Comparison of ENCODE assay signal across 20 cellular contexts in the genomic region with DNA sequence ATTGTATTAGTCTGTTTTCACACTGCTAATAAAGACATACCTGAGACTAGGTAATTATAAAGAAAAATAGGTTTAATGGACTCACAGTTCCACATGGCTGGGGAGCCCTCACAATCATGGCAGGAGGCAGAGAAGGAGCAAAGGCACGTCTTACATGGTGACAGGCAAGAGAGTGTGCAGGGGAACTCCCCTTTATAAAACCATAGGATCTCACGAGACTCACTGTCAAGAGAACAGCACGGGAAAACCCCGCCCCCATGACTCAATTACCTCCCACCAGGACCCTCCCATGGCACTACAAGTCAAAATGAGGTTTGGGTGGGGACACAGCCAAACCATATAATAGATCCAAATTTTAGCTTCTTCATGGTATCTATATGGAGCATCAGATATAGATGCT.
DNase-seq lines count a peak whose midpoint lies in the region; ATAC-seq, FAIRE-seq and TF ChIP-seq lines count a peak whose summit lies in the region.
"Had no signal": no experiment of that assay in that cellular context is flagged by ENCODE, and none has a peak within 500 bp of the region (broad histone marks: within the 10 kb centered on the region; RNA-seq: fewer than 3 reads in every experiment).

No MANE protein-coding gene starts in this region.

- H3K9me3 Mint-ChIP-seq in H9 (no peaks in the 10 kb centered on the region), nephron (no peaks in the 10 kb centered on the region), type B pancreatic cell (peaks cover 5% of the 10 kb centered on the region)
- H3K9me3 Mint-ChIP-seq: CD4-positive, CD25-positive, alpha-beta regulatory T cell; CD8-positive, alpha-beta memory T cell; HFFc6 had no signal

- H3T11ph ChIP-seq in H9 (ENCODE audit: low read length): no peak overlapping the region

- no peak overlapping the region for H4K5ac ChIP-seq in H9 (ENCODE audit: insufficient read length, low read depth, low read length)

- H3K14ac ChIP-seq in H9 (ENCODE audit: insufficient read depth, low read length): no peak overlapping the region

- no peak overlapping the region for H3K4me3 ChIP-seq in K562
- H3K4me3 ChIP-seq in upper lobe of left lung: no peak overlapping the region
- H3K4me3 ChIP-seq: GM23248 had no signal

- H2BK15ac ChIP-seq in H9 (ENCODE audit: low read depth, low read length): no peak overlapping the region

- H4K20me1 ChIP-seq in H9 (ENCODE audit: control insufficient read depth, insufficient read depth, insufficient read length) (no peaks in the 10 kb centered on the region), K562 (replicated peaks; ENCODE audit: control insufficient read depth, insufficient read depth, low read length) (no peaks in the 10 kb centered on the region)

- POLR2A ChIA-PET in K562 (lab: Yijun Ruan, JAX): no interaction called here

- no peak overlapping the region for H4K91ac ChIP-seq in H9 (ENCODE audit: insufficient read length, low read depth, low read length)

- no peak overlapping the region for H4K8ac ChIP-seq in H9 (replicated peaks; ENCODE audit: insufficient read length, low read depth, low read length)

- H2BK20ac ChIP-seq in H9 (ENCODE audit: low read depth, low read length, poor library complexity, severe bottlenecking): no peak overlapping the region

- ATAC-seq in K562: no peak
- ATAC-seq in upper lobe of left lung (ENCODE audit: low FRiP score in 2 of 2): no peak

- H3K79me2 ChIP-seq in H9 (ENCODE audit: insufficient read depth, low read length) (no peaks in the 10 kb centered on the region), K562 (ENCODE audit: control insufficient read depth, insufficient read depth, low read length) (no peaks in the 10 kb centered on the region)

- H3K27ac Mint-ChIP-seq in H9 (peak overlapping the region in 2 of 3 experiments; percentile 18 to 42; a peak in 2 of 7 replicates), nephron (peak overlapping the region; percentile 64 to 83 (median 80)), type B pancreatic cell (peak overlapping the region; percentile 92)
- H3K27ac Mint-ChIP-seq: CD4-positive, CD25-positive, alpha-beta regulatory T cell; CD8-positive, alpha-beta memory T cell; HFFc6 had no signal

- no peaks in the 10 kb centered on the region for H3K36me3 ChIP-seq in K562 (ENCODE audit: control insufficient read depth, insufficient read depth, low read length)
- peaks cover 18 to 53% (median 26%) of the 10 kb centered on the region in 4 donors for H3K36me3 ChIP-seq in upper lobe of left lung
- H3K36me3 ChIP-seq: BE2C had no signal

- no peaks in the 10 kb centered on the region for H3K4me1 ChIP-seq in H9 (ENCODE audit: insufficient read depth, low read length)
- H3K4me1 ChIP-seq in K562 (replicated peaks in 1 of 2; ENCODE audit: control insufficient read depth in 2 of 2, insufficient read depth in 2 of 2, low read length in 2 of 2): peaks cover 0 to 14% of the 10 kb centered on the region in 2 experiments; a peak in 3 of 5 replicates
- no peaks in the 10 kb centered on the region for H3K4me1 ChIP-seq in upper lobe of left lung
- H3K4me1 ChIP-seq: BE2C had no signal

- TF ChIP-seq RAD21 in K562 (CRISPR knock-in tag; conservative IDR thresholded peaks at IDR 0.05 in 1 of 2, IDR thresholded peaks at IDR 0.05 in 1 of 2): no peak

- TF ChIP-seq CTCF in H9 (conservative IDR thresholded peaks at IDR 0.05) (no peak), K562 (IDR thresholded peaks at IDR 0.05 in 2 of 3, conservative IDR thresholded peaks at IDR 0.05 in 1 of 3; ENCODE audit: insufficient read depth in 2 of 3, low read depth in 1 of 3, low read length in 3 of 3) (no peak), nephron (IDR thresholded peaks at IDR 0.05; ENCODE audit: unreplicated experiment in 3 of 3) (no peak), type B pancreatic cell (conservative IDR thresholded peaks at IDR 0.05) (no peak), upper lobe of left lung (IDR thresholded peaks at IDR 0.05) (no peak)

- no TSS peak for BruUV-seq in K562 (replicated peaks; lab: Mats Ljungman, UMichigan)

- no peak overlapping the region for H2BK5ac ChIP-seq in H9 (ENCODE audit: insufficient read length, low read length)

- DNase-seq in H9: no peak
- no peak for DNase-seq in K562 (ENCODE audit: extremely low read depth in 1 of 4, low spot score in 3 of 4)
- no peak for DNase-seq in type B pancreatic cell (ENCODE audit: extremely low spot score, unreplicated experiment)
- no peak for DNase-seq in NCI-H1417 (lab: John Stamatoyannopoulos, UW)
- no peak for DNase-seq in midbrain (lab: John Stamatoyannopoulos, UW)
- no peak for DNase-seq in upper lobe of left lung
- DNase-seq: BE2C; C1 segment of cervical spinal cord; CD4-positive, CD25-positive, alpha-beta regulatory T cell; CD8-positive, alpha-beta memory T cell; COR-L47; DMS 273 treated with DMSO at 0.1 percent for 48 hours; DMS53; DND-41; GM23248; HCEC 1CT; HFFc6 had no signal

- no peak overlapping the region for H3K18ac ChIP-seq in H9 (ENCODE audit: insufficient read length, low read depth, low read length)

- H3K23ac ChIP-seq in H9 (ENCODE audit: insufficient read length, low read depth, low read length): no peak overlapping the region

- TF ChIP-seq EP300 in K562 (IDR thresholded peaks at IDR 0.05; ENCODE audit: low read length) (no peak), upper lobe of left lung (IDR thresholded peaks at IDR 0.05) (no peak)

- no peaks in the 10 kb centered on the region for H3K9me1 ChIP-seq in K562 (ENCODE audit: control insufficient read depth, insufficient read depth, low read length)

- no peak for TF ChIP-seq POLR2A in K562 (conservative IDR thresholded peaks at IDR 0.05)
- no peak for TF ChIP-seq POLR2A in upper lobe of left lung (IDR thresholded peaks at IDR 0.05)

- H3K27ac ChIP-seq in H9 (ENCODE audit: insufficient read length, low read depth, low read length) (no peak overlapping the region), K562 (ENCODE audit: extremely low read depth, low read depth, low read length) (no peak overlapping the region), upper lobe of left lung (no peak overlapping the region)
- H3K27ac ChIP-seq: GM23248 had no signal

- H2BK120ac ChIP-seq in H9 (ENCODE audit: low read depth, low read length, poor library complexity, severe bottlenecking): no peak overlapping the region

- H3K23me2 ChIP-seq in H9 (ENCODE audit: insufficient read length, low read depth, low read length, poor library complexity, severe bottlenecking): no peaks in the 10 kb centered on the region

- FAIRE-seq in K562 (lab: Jason Lieb, UNC): no peak
- FAIRE-seq: G401.6, GM12891 had no signal

- no CpG with 5 or more reads among the region's 4 CpGs for WGBS in H9 (ENCODE audit: extremely low coverage, insufficient read length, low lambda C conversion rate)
- 53% methylated on average over 4 of the region's 4 CpGs for WGBS in K562 (ENCODE audit: insufficient coverage, low coverage, missing lambda C conversion rate)
- WGBS in upper lobe of left lung, 2 donors: 73 to 92% methylated on average over 4 of the region's 4 CpGs

- no peak overlapping the region for H3K9ac ChIP-seq in H9 (ENCODE audit: extremely low read depth, insufficient read length, low read length)
- H3K9ac ChIP-seq in K562 (ENCODE audit: insufficient read depth in 1 of 2, low read depth in 2 of 2, low read length in 2 of 2): no peak overlapping the region
- H3K9ac ChIP-seq: GM23248 had no signal

- in situ Hi-C loops in K562 (cut with MboI): no loop called here

- H3K4me3 Mint-ChIP-seq in H9 (no peak overlapping the region; a peak in 1 of 5 replicates), nephron (no peak overlapping the region), type B pancreatic cell (no peak overlapping the region)
- H3K4me3 Mint-ChIP-seq: CD4-positive, CD25-positive, alpha-beta regulatory T cell; CD8-positive, alpha-beta memory T cell; HFFc6 had no signal

- no peaks in the 10 kb centered on the region for H3K79me1 ChIP-seq in H9 (ENCODE audit: insufficient read depth, low read depth, low read length, poor library complexity, severe bottlenecking)

- intact Hi-C loops in K562 (cut with micrococcal nuclease): no loop called here

- H2AFZ ChIP-seq in H9 (ENCODE audit: low read length): no peak overlapping the region
- no peak overlapping the region for H2AFZ ChIP-seq in K562 (ENCODE audit: low read depth, low read length)
- H2AFZ ChIP-seq: GM23248 had no signal

- H3K36me3 Mint-ChIP-seq in H9 (ENCODE audit: insufficient read depth in 1 of 3, low read depth in 3 of 3) (peaks cover 0 to 15% (median 3%) of the 10 kb centered on the region in 3 experiments; a peak in 4 of 7 replicates), nephron (ENCODE audit: low read depth) (peaks cover 68% of the 10 kb centered on the region), type B pancreatic cell (peaks cover 64% of the 10 kb centered on the region)
- H3K36me3 Mint-ChIP-seq: CD4-positive, CD25-positive, alpha-beta regulatory T cell had no signal

- no peak overlapping the region for H3K4me2 ChIP-seq in H9 (ENCODE audit: insufficient read depth, insufficient read length, low read length)
- H3K4me2 ChIP-seq in K562 (ENCODE audit: insufficient read depth, low read length): no peak overlapping the region

- H2AK5ac ChIP-seq in H9 (ENCODE audit: insufficient read length, low read length): no peak overlapping the region

- H3K4ac ChIP-seq in H9 (ENCODE audit: low read depth, low read length): no peak overlapping the region

- H3K9me3 ChIP-seq in H9 (ENCODE audit: control insufficient read depth, low read depth, low read length) (no peaks in the 10 kb centered on the region), K562 (replicated peaks; ENCODE audit: control insufficient read depth, insufficient read depth, low read depth, low read length) (no peaks in the 10 kb centered on the region), upper lobe of left lung (no peaks in the 10 kb centered on the region)
- H3K9me3 ChIP-seq: BE2C had no signal

- no peaks in the 10 kb centered on the region for H3K27me3 ChIP-seq in H9 (ENCODE audit: insufficient read depth, low read length)
- no peaks in the 10 kb centered on the region for H3K27me3 ChIP-seq in K562 (ENCODE audit: control insufficient read depth in 2 of 2, insufficient read depth in 2 of 2, low read length in 2 of 2)
- H3K27me3 ChIP-seq in upper lobe of left lung: no peaks in the 10 kb centered on the region
- H3K27me3 ChIP-seq: BE2C had no signal

- H3K4me1 Mint-ChIP-seq in H9: peaks cover 12 to 15% of the 10 kb centered on the region in 2 experiments
- peaks cover 17% of the 10 kb centered on the region for H3K4me1 Mint-ChIP-seq in nephron
- H3K4me1 Mint-ChIP-seq in type B pancreatic cell (ENCODE audit: unreplicated experiment): peaks cover 39% of the 10 kb centered on the region

- H3K56ac ChIP-seq in H9 (ENCODE audit: insufficient read length, low read depth, low read length): no peak overlapping the region

- no peak overlapping the region for H2BK12ac ChIP-seq in H9 (ENCODE audit: insufficient read length, low read depth, low read length)

- H3K27me3 Mint-ChIP-seq in H9 (ENCODE audit: low read depth): no peaks in the 10 kb centered on the region; the same call in 1 of the 2 replicates
- no peaks in the 10 kb centered on the region for H3K27me3 Mint-ChIP-seq in nephron (ENCODE audit: low read depth)
- no peaks in the 10 kb centered on the region for H3K27me3 Mint-ChIP-seq in type B pancreatic cell

- CTCF ChIA-PET in K562 (lab: Yijun Ruan, JAX; ENCODE audit: low intra/inter-chr PET ratio): interaction anchor here (0.5 kb wide), 1 partner anchor 59 kb away, joined by 3 read pairs; no protein-coding TSS in a partner anchor

Comparison
In these comparisons a context has a peak if more than half of its experiments do, and no peak if none do; other contexts are left out.
1. H3K27ac Mint-ChIP-seq: peak in every context shown above with its lines; median percentile 92 in type B pancreatic cell; 80 in nephron; 30 in H9.